In genomic region chr3:185740133-185740532, GRCh38 we compare ENCODE assay signal across 30 cellular contexts.
"Had no signal": no experiment of that assay in that cellular context is flagged by ENCODE, and none has a peak within 500 bp of the region (broad histone marks: within the 10 kb centered on the region; RNA-seq: fewer than 3 reads in every experiment).

No MANE protein-coding gene starts in this region.

- H3K9me3 Mint-ChIP-seq: dendritic cell treated with granulocyte-macrophage colony-stimulating factor and Interleukin-4, amounts not matched to agents 40 ng/mL and 50 ng/mL, for 4 days; memory B cell; naive thymus-derived CD4-positive, alpha-beta T cell; nephron; neural progenitor cell; stimulated activated effector memory CD8-positive, alpha-beta T cell treated with anti-CD3 and anti-CD28 coated beads, Interleukin-12 subunit alpha, Interleukin-12 subunit beta, amount 100 ng/mL, for 72 hours had no signal

- H3K27me3 ChIP-seq: colonic mucosa, esophagus squamous epithelium, heart right ventricle, neural progenitor cell, testis, tibial artery, upper lobe of left lung had no signal

- H3K27me3 Mint-ChIP-seq: dendritic cell treated with granulocyte-macrophage colony-stimulating factor and Interleukin-4, amounts not matched to agents 40 ng/mL and 50 ng/mL, for 4 days; progenitor cell of endocrine pancreas had no signal

- H3K27ac ChIP-seq: colonic mucosa, esophagus squamous epithelium, heart right ventricle, left ventricle myocardium inferior, lower lobe of right lung, parathyroid adenoma, testis, tibial artery, upper lobe of left lung had no signal

- H3K27ac Mint-ChIP-seq: dendritic cell treated with granulocyte-macrophage colony-stimulating factor and Interleukin-4, amounts not matched to agents 40 ng/mL and 50 ng/mL, for 4 days; memory B cell; naive thymus-derived CD4-positive, alpha-beta T cell; neural progenitor cell; stimulated activated effector memory CD8-positive, alpha-beta T cell treated with anti-CD3 and anti-CD28 coated beads, Interleukin-12 subunit alpha, Interleukin-12 subunit beta, amount 100 ng/mL, for 72 hours had no signal

- H3K4me1 ChIP-seq: colonic mucosa, left ventricle myocardium inferior, testis, tibial artery had no signal

- H2AFZ ChIP-seq: neural progenitor cell, parathyroid adenoma had no signal

- ATAC-seq: heart right ventricle; left colon; lower lobe of right lung; naive thymus-derived CD4-positive, alpha-beta T cell; sciatic nerve; stimulated activated effector memory CD8-positive, alpha-beta T cell treated with anti-CD3 and anti-CD28 coated beads, Interleukin-12 subunit alpha, Interleukin-12 subunit beta, amount 100 ng/mL, for 72 hours; stimulated activated naive CD8-positive, alpha-beta T cell treated with anti-CD3 and anti-CD28 coated beads, Interleukin-15, Interleukin-2, amounts not matched to agents 100 U/mL and 50 U/mL, for 24 hours had no signal

- H3K4me3 ChIP-seq: colonic mucosa, esophagus squamous epithelium, heart right ventricle, left ventricle myocardium inferior, lower lobe of right lung, neural progenitor cell, testis, tibial artery, upper lobe of left lung had no signal

- H3K9ac ChIP-seq: neural progenitor cell, parathyroid adenoma had no signal

- H3K36me3 ChIP-seq: colonic mucosa, esophagus squamous epithelium, heart right ventricle, left ventricle myocardium inferior, lower lobe of right lung, neural progenitor cell, tibial artery, upper lobe of left lung had no signal

- H3K36me3 Mint-ChIP-seq: memory B cell; naive thymus-derived CD4-positive, alpha-beta T cell; neural progenitor cell; stimulated activated effector memory CD8-positive, alpha-beta T cell treated with anti-CD3 and anti-CD28 coated beads, Interleukin-12 subunit alpha, Interleukin-12 subunit beta, amount 100 ng/mL, for 72 hours had no signal

- H3K4me1 Mint-ChIP-seq: stimulated activated effector memory CD8-positive, alpha-beta T cell treated with anti-CD3 and anti-CD28 coated beads, Interleukin-12 subunit alpha, Interleukin-12 subunit beta, amount 100 ng/mL, for 72 hours had no signal

- DNase-seq: colonic mucosa; effector memory CD4-positive, alpha-beta T cell; erythroblast; esophagus squamous epithelium; foreskin melanocyte; glutamatergic neuron; heart right ventricle; hippocampal formation; left colon; left ventricle myocardium inferior; lower lobe of right lung; midbrain; naive thymus-derived CD4-positive, alpha-beta T cell; stimulated activated CD4-positive, alpha-beta T cell treated with anti-CD3 and anti-CD28 coated beads, Interleukin-2, amount 100 ng/mL, for 24 hours; stimulated activated CD4-positive, alpha-beta T cell treated with anti-CD3 and anti-CD28 coated beads, Interleukin-4, amount 100 ng/mL, for 24 hours; stimulated activated naive CD8-positive, alpha-beta T cell treated with anti-CD3 and anti-CD28 coated beads, Interleukin-15, Interleukin-2, amounts not matched to agents 100 U/mL and 50 U/mL, for 24 hours; testis; tibial artery; upper lobe of left lung had no signal

- H3K4me3 Mint-ChIP-seq: dendritic cell treated with granulocyte-macrophage colony-stimulating factor and Interleukin-4, amounts not matched to agents 40 ng/mL and 50 ng/mL, for 4 days; memory B cell; naive thymus-derived CD4-positive, alpha-beta T cell; nephron; neural progenitor cell; stimulated activated effector memory CD8-positive, alpha-beta T cell treated with anti-CD3 and anti-CD28 coated beads, Interleukin-12 subunit alpha, Interleukin-12 subunit beta, amount 100 ng/mL, for 72 hours had no signal

- FAIRE-seq: endometrium, islet of Langerhans, urothelium cell line had no signal

- H3K9me3 ChIP-seq: colonic mucosa, esophagus squamous epithelium, heart right ventricle, left ventricle myocardium inferior, lower lobe of right lung, testis, tibial artery, upper lobe of left lung had no signal
